ENCODE assay signal across 18 cellular contexts in genomic region chr15:92708635-92709034, GRCh38. TPM values are rescaled to one million over a fixed set of nuclear protein-coding genes. Genes with fewer than 3 reads are reported as not detected.
DNase-seq lines count a peak whose midpoint lies in the region; ATAC-seq, FAIRE-seq and TF ChIP-seq lines count a peak whose summit lies in the region.
"Had no signal": no experiment of that assay in that cellular context is flagged by ENCODE, and none has a peak within 500 bp of the region (broad histone marks: within the 10 kb centered on the region; RNA-seq: fewer than 3 reads in every experiment).

No MANE protein-coding gene starts in this region.

- H3K4me2 ChIP-seq in endothelial cell of umbilical vein (ENCODE audit: insufficient read depth, low read length) = peak overlapping the region; percentile 35

- no peak for FAIRE-seq in endothelial cell of umbilical vein (lab: Jason Lieb, UNC)
- FAIRE-seq: G401.6, GM12892, H54 had no signal

- peak overlapping the region; percentile 47 for H3K9ac ChIP-seq in endothelial cell of umbilical vein (replicated peaks; ENCODE audit: extremely low read depth, insufficient read depth, low read length)

- H3K27me3 ChIP-seq in endothelial cell of umbilical vein (ENCODE audit: control insufficient read depth in 2 of 2, insufficient read depth in 2 of 2, low read length in 2 of 2) = no peaks in the 10 kb centered on the region

- intact Hi-C loops in endothelial cell of umbilical vein (cut with micrococcal nuclease) = loop anchor here (1.0 to 5.0 kb wide), 4 partner anchors 51 to 187 kb away; partner anchors contain the start of gene FAM174B

- H3K36me3 ChIP-seq in HEK293 (ENCODE audit: control insufficient read depth in 2 of 2, insufficient read depth in 1 of 2, low read length in 2 of 2) (no peaks in the 10 kb centered on the region), endothelial cell of umbilical vein (ENCODE audit: control insufficient read depth in 2 of 2, extremely low read depth in 1 of 2, insufficient read depth in 2 of 2, low read length in 2 of 2) (no peaks in the 10 kb centered on the region)
- H3K36me3 ChIP-seq: HAP-1 had no signal

- POLR2A ChIA-PET in HEK293 (lab: Yijun Ruan, JAX) = no interaction called here
- POLR2A ChIA-PET in endothelial cell of umbilical vein (lab: Charles Lee) = interaction anchor here (0.8 to 1.7 kb wide), 2 partner anchors 86 to 92 kb away, joined by 3 to 8 read pairs; no protein-coding TSS in a partner anchor

- BruUV-seq in endothelial cell of umbilical vein (replicated peaks; lab: Mats Ljungman, UMichigan) = no TSS peak

- H3K9me3 ChIP-seq in HEK293 (ENCODE audit: control insufficient read depth, insufficient read depth, low read depth, low read length) (no peaks in the 10 kb centered on the region), endothelial cell of umbilical vein (replicated peaks; ENCODE audit: control insufficient read depth, insufficient read depth, low read length) (no peaks in the 10 kb centered on the region)
- H3K9me3 ChIP-seq: Caco-2, HAP-1 had no signal

- no peak for TF ChIP-seq CTCF in C4-2B (conservative IDR thresholded peaks at IDR 0.05)
- TF ChIP-seq CTCF in HEK293 (tag by site-specific recombination; IDR thresholded peaks at IDR 0.05) = no peak
- no peak for TF ChIP-seq CTCF in VCaP (conservative IDR thresholded peaks at IDR 0.05)
- TF ChIP-seq CTCF in endothelial cell of umbilical vein (IDR thresholded peaks at IDR 0.05; ENCODE audit: extremely low read depth in 1 of 2, insufficient read depth in 1 of 2, low read depth in 1 of 2, low read length in 2 of 2) = no peak

- no peaks in the 10 kb centered on the region for H3K9me1 ChIP-seq in endothelial cell of umbilical vein (replicated peaks; ENCODE audit: control insufficient read depth, extremely low read depth, insufficient read depth, low read length)

- no peaks in the 10 kb centered on the region for H4K20me1 ChIP-seq in endothelial cell of umbilical vein (replicated peaks; ENCODE audit: control insufficient read depth, extremely low read depth, insufficient read depth, low read length)

- CTCF ChIA-PET in HEK293 (lab: Yijun Ruan, JAX) = interaction anchor here (0.7 to 1.2 kb wide), 3 partner anchors 187 to 631 kb away, joined by 3 read pairs; no protein-coding TSS in a partner anchor
- CTCF ChIA-PET in endothelial cell of umbilical vein (lab: Charles Lee) = interaction anchor here (0.7 to 4.3 kb wide), 9 partner anchors 13 to 612 kb away, joined by 3 to 28 read pairs (median 4); no protein-coding TSS in a partner anchor

- H3K27ac ChIP-seq in C4-2B (peak overlapping the region; percentile 76), HEK293 (ENCODE audit: extremely low read depth, low read depth, low read length) (no peak overlapping the region), VCaP (peak overlapping the region; percentile 99), endothelial cell of umbilical vein (ENCODE audit: insufficient read depth, low read depth, low read length) (peak overlapping the region; percentile 84)

- TF ChIP-seq POLR2A in endothelial cell of umbilical vein (IDR thresholded peaks at IDR 0.05; ENCODE audit: low read depth, low read length) = no peak

- H2AFZ ChIP-seq in endothelial cell of umbilical vein (ENCODE audit: low read depth, low read length) = peak overlapping the region; percentile 66

- H3K4me1 ChIP-seq in HEK293 (ENCODE audit: control insufficient read depth, insufficient read depth, low read length) = peaks cover 8% of the 10 kb centered on the region
- peaks cover 26% of the 10 kb centered on the region for H3K4me1 ChIP-seq in endothelial cell of umbilical vein (ENCODE audit: control insufficient read depth, extremely low read depth, insufficient read depth, low read length)
- H3K4me1 ChIP-seq: Caco-2 had no signal

- ATAC-seq in HG03432 (IDR thresholded peaks at IDR 0.05; ENCODE audit: unreplicated experiment) (no peak), HG03108 (IDR thresholded peaks at IDR 0.05; ENCODE audit: unreplicated experiment) (no peak)
- ATAC-seq: CD8-positive, alpha-beta T cell had no signal

- dilution Hi-C loops in endothelial cell of umbilical vein (cut with MboI; ENCODE audit: extremely low pct_ligation_motif_present, low sequenced_read_pairs) = no loop called here

- H3K4me3 ChIP-seq in HEK293 (ENCODE audit: low read depth, low read length) (no peak overlapping the region), endothelial cell of umbilical vein (replicated peaks in 1 of 3; ENCODE audit: insufficient read depth in 1 of 3, low read depth in 1 of 3, low read length in 3 of 3) (no peak overlapping the region)
- H3K4me3 ChIP-seq: HAP-1 had no signal

- DNase-seq in endothelial cell of umbilical vein (ENCODE audit: low read depth, low spot score) (no peak), SKM-1 (lab: John Stamatoyannopoulos, UW; ENCODE audit: unreplicated experiment) (no peak), HPDE6-E6E7 (ENCODE audit: extremely low spot score) (no peak)
- DNase-seq: C1 segment of cervical spinal cord; Caco-2; CD4-positive, CD25-positive, alpha-beta regulatory T cell; CD8-positive, alpha-beta T cell; DMS153; DND-41 had no signal

- H3K79me2 ChIP-seq in endothelial cell of umbilical vein (ENCODE audit: control insufficient read depth, insufficient read depth, low read length) = no peaks in the 10 kb centered on the region

TF ChIP-seq in HEK293, 187 proteins besides CTCF, POLR2A, EP300 and RAD21:
- TF ChIP-seq ZFP69B (tag by site-specific recombination; IDR thresholded peaks at IDR 0.05) (no peak), ZNF785 (tag by site-specific recombination; IDR thresholded peaks at IDR 0.05) (no peak), ZFP3 (tag by site-specific recombination; IDR thresholded peaks at IDR 0.05; ENCODE audit: low read depth) (peak; percentile 79)
- TF ChIP-seq, protein P1, sequence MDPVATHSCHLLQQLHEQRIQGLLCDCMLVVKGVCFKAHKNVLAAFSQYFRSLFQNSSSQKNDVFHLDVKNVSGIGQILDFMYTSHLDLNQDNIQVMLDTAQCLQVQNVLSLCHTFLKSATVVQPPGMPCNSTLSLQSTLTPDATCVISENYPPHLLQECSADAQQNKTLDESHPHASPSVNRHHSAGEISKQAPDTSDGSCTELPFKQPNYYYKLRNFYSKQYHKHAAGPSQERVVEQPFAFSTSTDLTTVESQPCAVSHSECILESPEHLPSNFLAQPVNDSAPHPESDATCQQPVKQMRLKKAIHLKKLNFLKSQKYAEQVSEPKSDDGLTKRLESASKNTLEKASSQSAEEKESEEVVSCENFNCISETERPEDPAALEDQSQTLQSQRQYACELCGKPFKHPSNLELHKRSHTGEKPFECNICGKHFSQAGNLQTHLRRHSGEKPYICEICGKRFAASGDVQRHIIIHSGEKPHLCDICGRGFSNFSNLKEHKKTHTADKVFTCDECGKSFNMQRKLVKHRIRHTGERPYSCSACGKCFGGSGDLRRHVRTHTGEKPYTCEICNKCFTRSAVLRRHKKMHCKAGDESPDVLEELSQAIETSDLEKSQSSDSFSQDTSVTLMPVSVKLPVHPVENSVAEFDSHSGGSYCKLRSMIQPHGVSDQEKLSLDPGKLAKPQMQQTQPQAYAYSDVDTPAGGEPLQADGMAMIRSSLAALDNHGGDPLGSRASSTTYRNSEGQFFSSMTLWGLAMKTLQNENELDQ (tag by site-specific recombination; IDR thresholded peaks at IDR 0.05; ENCODE audit: low read depth) = no peak

TF ChIP-seq in endothelial cell of umbilical vein, 7 proteins besides CTCF, POLR2A, EP300 and RAD21:
- TF ChIP-seq EZH2 (IDR thresholded peaks at IDR 0.05; ENCODE audit: borderline replicate concordance, low read depth, low read length, severe bottlenecking) = no peak
- no peak for TF ChIP-seq FOS (IDR thresholded peaks at IDR 0.05; ENCODE audit: borderline replicate concordance, insufficient read depth, low read length)
- no peak for TF ChIP-seq JUN (IDR thresholded peaks at IDR 0.05; ENCODE audit: borderline replicate concordance, insufficient read depth, insufficient read length, low read depth)
- TF ChIP-seq GATA2 (IDR thresholded peaks at IDR 0.05; ENCODE audit: insufficient read depth, insufficient read length, low read depth, low read length) = no peak
- TF ChIP-seq POLR2AphosphoS5 (IDR thresholded peaks at IDR 0.05; ENCODE audit: insufficient read depth, low read depth, low read length) = no peak
- TF ChIP-seq, protein P2, sequence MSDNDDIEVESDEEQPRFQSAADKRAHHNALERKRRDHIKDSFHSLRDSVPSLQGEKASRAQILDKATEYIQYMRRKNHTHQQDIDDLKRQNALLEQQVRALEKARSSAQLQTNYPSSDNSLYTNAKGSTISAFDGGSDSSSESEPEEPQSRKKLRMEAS (IDR thresholded peaks at IDR 0.05; ENCODE audit: insufficient read depth, insufficient read length) = no peak
- no peak for TF ChIP-seq MYC (IDR thresholded peaks at IDR 0.05; ENCODE audit: low read depth, low read length)
TF ChIP-seq in endothelial cell of umbilical vein: peak in this region for 0.

RNA-seq across cellular contexts. Expression of gene FAM174B, which starts 53.1 kb away (rescaled TPM):
- total RNA-seq in endothelial cell of umbilical vein = 20.0 and 30.2 TPM in 2 replicates
- 22.9 and 25.9 TPM in 2 replicates for polyA plus RNA-seq in endothelial cell of umbilical vein
- polyA plus RNA-seq in endothelial cell of umbilical vein (2011; cell fraction: cytosol; rRNA removed) = 31.8 and 39.0 TPM in 2 replicates
- 19.9 and 20.4 TPM in 2 replicates for polyA plus RNA-seq in endothelial cell of umbilical vein (2011; cell fraction: nucleus; rRNA removed)
- polyA plus RNA-seq in endothelial cell of umbilical vein (2012) = 70.9 and 71.0 TPM in 2 replicates
- 31.3 and 47.8 TPM in 2 replicates for polyA minus RNA-seq in endothelial cell of umbilical vein
- 10.9 TPM for polyA minus RNA-seq in endothelial cell of umbilical vein (2011; cell fraction: cytosol; rRNA and poly(A)+ RNA removed)
- 16.4 and 32.0 TPM in 2 replicates for polyA minus RNA-seq in endothelial cell of umbilical vein (2011; cell fraction: nucleus; rRNA and poly(A)+ RNA removed)
